16 cellular contexts compared by ENCODE assay signal in genomic region chr18:39863916-39864315, GRCh38.
"Had no signal": no experiment of that assay in that cellular context is flagged by ENCODE, and none has a peak within 500 bp of the region (broad histone marks: within the 10 kb centered on the region; RNA-seq: fewer than 3 reads in every experiment).

No MANE protein-coding gene starts in this region.

- H3K9me3 ChIP-seq: neutrophil, right atrium auricular region, sigmoid colon, suprapubic skin, tibial artery, upper lobe of left lung, uterus had no signal

- H3K36me3 ChIP-seq: neutrophil, right atrium auricular region, sigmoid colon, suprapubic skin, tibial artery, upper lobe of left lung, uterus had no signal

- H3K27me3 ChIP-seq: foreskin keratinocyte, hepatocyte, neutrophil, right atrium auricular region, sigmoid colon, suprapubic skin, tibial artery, upper lobe of left lung, uterus had no signal

- H3K4me1 ChIP-seq: foreskin keratinocyte, right atrium auricular region, suprapubic skin, tibial artery, upper lobe of left lung, uterus had no signal

- DNase-seq: effector memory CD4-positive, alpha-beta T cell; foreskin keratinocyte; left colon; naive thymus-derived CD8-positive, alpha-beta T cell; sigmoid colon; stimulated activated CD4-positive, alpha-beta T cell treated with anti-CD3 and anti-CD28 coated beads, Interleukin-2, amount 100 ng/mL, for 24 hours; stimulated activated naive CD4-positive, alpha-beta T cell; tibial artery; upper lobe of left lung; uterus had no signal

- H3K27ac ChIP-seq: coronary artery, foreskin keratinocyte, hepatocyte, neutrophil, right atrium auricular region, sigmoid colon, skin epidermis, suprapubic skin, tibial artery, upper lobe of left lung, uterus had no signal

- H3K4me3 ChIP-seq: coronary artery, hepatocyte, right atrium auricular region, sigmoid colon, skin epidermis, suprapubic skin, tibial artery, upper lobe of left lung, uterus had no signal
